Comparison of ENCODE assay signal across 29 cellular contexts in genomic region chr6:130834482-130835251, GRCh38. TPM values are rescaled to one million over a fixed set of nuclear protein-coding genes. Genes with fewer than 3 reads are reported as not detected.
"Had no signal": no experiment of that assay in that cellular context is flagged by ENCODE, and none has a peak within 500 bp of the region (broad histone marks: within the 10 kb centered on the region; RNA-seq: fewer than 3 reads in every experiment).

No MANE protein-coding gene starts in this region.

- H3K27me3 Mint-ChIP-seq: stimulated activated naive CD8-positive, alpha-beta T cell treated with anti-CD3 and anti-CD28 coated beads, Interleukin-15, Interleukin-2, amounts not matched to agents 100 ng/mL and 50 ng/mL, for 24 hours had no signal

- H3K36me3 ChIP-seq: lower lobe of right lung, pancreas, prostate gland, sigmoid colon, suprapubic skin, thoracic aorta, tibial artery, upper lobe of right lung had no signal

- H3K4me3 Mint-ChIP-seq: naive thymus-derived CD8-positive, alpha-beta T cell; nephron; neural crest cell; stimulated activated effector memory CD8-positive, alpha-beta T cell treated with anti-CD3 and anti-CD28 coated beads, Interleukin-12 subunit alpha, Interleukin-12 subunit beta, amount 100 ng/mL, for 72 hours; stimulated activated naive CD8-positive, alpha-beta T cell treated with anti-CD3 and anti-CD28 coated beads, Interleukin-15, Interleukin-2, amounts not matched to agents 100 ng/mL and 50 ng/mL, for 24 hours had no signal

- H3K27ac ChIP-seq: lower lobe of right lung, pancreas, prostate gland, sigmoid colon, spleen, suprapubic skin, thoracic aorta, tibial artery, upper lobe of right lung had no signal

- H3K27me3 ChIP-seq: pancreas, sigmoid colon, spleen, suprapubic skin, tibial artery, upper lobe of right lung had no signal

- H3K4me1 Mint-ChIP-seq: naive thymus-derived CD8-positive, alpha-beta T cell; neural crest cell; stimulated activated effector memory CD8-positive, alpha-beta T cell treated with anti-CD3 and anti-CD28 coated beads, Interleukin-12 subunit alpha, Interleukin-12 subunit beta, amount 100 ng/mL, for 72 hours had no signal

- H3K4me1 ChIP-seq: lower lobe of right lung, pancreas, prostate gland, spleen, upper lobe of right lung had no signal

- H3K4me3 ChIP-seq: lower lobe of right lung, pancreas, prostate gland, sigmoid colon, spleen, suprapubic skin, thoracic aorta, tibial artery, upper lobe of right lung had no signal

- ATAC-seq: left ventricle myocardium superior; lower lobe of right lung; naive thymus-derived CD8-positive, alpha-beta T cell; pancreas; right cardiac atrium; stimulated activated effector memory CD8-positive, alpha-beta T cell treated with anti-CD3 and anti-CD28 coated beads, Interleukin-12 subunit alpha, Interleukin-12 subunit beta, amount 100 ng/mL, for 72 hours; upper lobe of right lung had no signal

- H3K36me3 Mint-ChIP-seq: stimulated activated effector memory CD8-positive, alpha-beta T cell treated with anti-CD3 and anti-CD28 coated beads, Interleukin-12 subunit alpha, Interleukin-12 subunit beta, amount 100 ng/mL, for 72 hours had no signal

- H3K9me3 ChIP-seq: lower lobe of right lung, pancreas, prostate gland, sigmoid colon, spleen, suprapubic skin, thoracic aorta, tibial artery, upper lobe of right lung had no signal

- DNase-seq: hippocampal formation; kidney glomerular epithelial cell; left ventricle myocardium superior; lower lobe of right lung; mammary epithelial cell; mesenchymal stem cell; naive thymus-derived CD8-positive, alpha-beta T cell; nucleus accumbens; pancreas; posterior cingulate gyrus; retina; right cardiac atrium; sigmoid colon; small intestine; spleen; stimulated activated CD4-positive, alpha-beta T cell treated with anti-CD3 and anti-CD28 coated beads, Interleukin-4, amount 100 ng/mL, for 24 hours; stimulated activated naive CD4-positive, alpha-beta T cell; tibial artery; trophoblast cell; upper lobe of right lung had no signal

- H3K27ac Mint-ChIP-seq: naive thymus-derived CD8-positive, alpha-beta T cell; nephron; stimulated activated effector memory CD8-positive, alpha-beta T cell treated with anti-CD3 and anti-CD28 coated beads, Interleukin-12 subunit alpha, Interleukin-12 subunit beta, amount 100 ng/mL, for 72 hours; stimulated activated naive CD8-positive, alpha-beta T cell treated with anti-CD3 and anti-CD28 coated beads, Interleukin-15, Interleukin-2, amounts not matched to agents 100 ng/mL and 50 ng/mL, for 24 hours had no signal

RNA-seq across cellular contexts. Expression of gene SMLR1, which starts 7.5 kb away (rescaled TPM):
- total RNA-seq: left ventricle myocardium superior; lower lobe of right lung; mammary epithelial cell; naive thymus-derived CD8-positive, alpha-beta T cell; neural crest cell; osteoblast; right cardiac atrium; sigmoid colon; spleen; subcutaneous adipose tissue; suprapubic skin; thoracic aorta; upper lobe of right lung had no signal
